In genomic region chr7:77326131-77326530, GRCh38 we compare ENCODE assay signal across 22 cellular contexts.
A peak's percentile ranks its signal among the peaks of the same experiment; 100 is the strongest.
DNase-seq lines count a peak whose midpoint lies in the region; ATAC-seq and TF ChIP-seq lines count a peak whose summit lies in the region.
"Had no signal": no experiment of that assay in that cellular context is flagged by ENCODE, and none has a peak within 500 bp of the region (broad histone marks: within the 10 kb centered on the region; RNA-seq: fewer than 3 reads in every experiment).

No MANE protein-coding gene starts in this region.

- peak overlapping the region; percentile 41 for H3K27ac Mint-ChIP-seq in activated T-helper 1 cell treated with anti-CD3 and anti-CD28 coated beads, Interleukin-12 subunit alpha, Interleukin-12 subunit beta, Interleukin-2, Interleukin-4 antibody, amounts not matched to agents 30 ng/mL and 10 ng/mL and 1 ng/mL, durations not matched to agents 14 hours and 24 hours and 36 hours
- no peak overlapping the region for H3K27ac Mint-ChIP-seq in activated T-helper 2 cell treated with anti-CD3 and anti-CD28 coated beads, Interferon-gamma antibody, Interleukin-2, Interleukin-4, amounts not matched to agents 10 μg/mL and 5 μg/mL and 100 μg/mL, durations not matched to agents 14 hours and 24 hours and 36 hours
- H3K27ac Mint-ChIP-seq: CD4-positive, alpha-beta T cell; WTC11 had no signal

- peak overlapping the region; percentile 43 for H3K4me2 ChIP-seq in SK-N-SH
- no peak overlapping the region for H3K4me2 ChIP-seq in hepatocyte
- H3K4me2 ChIP-seq: KMS-11, smooth muscle cell had no signal

- H3K4me1 ChIP-seq in SK-N-SH (ENCODE audit: control insufficient read depth in 1 of 2, insufficient read depth in 2 of 2, low read depth in 1 of 2, low read length in 1 of 2) (peaks cover 25 to 41% of the 10 kb centered on the region in 2 experiments), hepatocyte (ENCODE audit: insufficient read depth) (peaks cover 16% of the 10 kb centered on the region), tibial artery (peaks cover 0 to 51% (median 31%) of the 10 kb centered on the region in 4 donors)

- POLR2A ChIA-PET in SK-N-SH (lab: Yijun Ruan, JAX) = no interaction called here

- no peaks in the 10 kb centered on the region for H3K27me3 Mint-ChIP-seq in activated T-helper 1 cell treated with anti-CD3 and anti-CD28 coated beads, Interleukin-12 subunit alpha, Interleukin-12 subunit beta, Interleukin-2, Interleukin-4 antibody, amounts not matched to agents 30 ng/mL and 10 ng/mL and 1 ng/mL, durations not matched to agents 14 hours and 24 hours and 36 hours (ENCODE audit: insufficient read depth)
- no peaks in the 10 kb centered on the region for H3K27me3 Mint-ChIP-seq in activated T-helper 2 cell treated with anti-CD3 and anti-CD28 coated beads, Interferon-gamma antibody, Interleukin-2, Interleukin-4, amounts not matched to agents 10 μg/mL and 5 μg/mL and 100 μg/mL, durations not matched to agents 14 hours and 24 hours and 36 hours (ENCODE audit: low read depth)
- H3K27me3 Mint-ChIP-seq: CD4-positive, alpha-beta T cell; effector memory CD8-positive, alpha-beta T cell had no signal

- no peak for TF ChIP-seq EP300 in SK-N-SH (IDR thresholded peaks at IDR 0.05; ENCODE audit: borderline replicate concordance in 1 of 2, low read depth in 1 of 2, low read length in 1 of 2)

- H3K9ac ChIP-seq in SK-N-SH = no peak overlapping the region
- H3K9ac ChIP-seq: KMS-11 had no signal

- H3K4me3 Mint-ChIP-seq in activated T-helper 1 cell treated with anti-CD3 and anti-CD28 coated beads, Interleukin-12 subunit alpha, Interleukin-12 subunit beta, Interleukin-2, Interleukin-4 antibody, amounts not matched to agents 30 ng/mL and 10 ng/mL and 1 ng/mL, durations not matched to agents 14 hours and 24 hours and 36 hours = no peak overlapping the region
- no peak overlapping the region for H3K4me3 Mint-ChIP-seq in activated T-helper 2 cell treated with anti-CD3 and anti-CD28 coated beads, Interferon-gamma antibody, Interleukin-2, Interleukin-4, amounts not matched to agents 10 μg/mL and 5 μg/mL and 100 μg/mL, durations not matched to agents 14 hours and 24 hours and 36 hours (ENCODE audit: low read depth)
- H3K4me3 Mint-ChIP-seq: CD4-positive, alpha-beta T cell; effector memory CD8-positive, alpha-beta T cell; HFFc6; WTC11 had no signal

- DNase-seq in SK-N-SH = no peak
- DNase-seq in activated T-helper 1 cell treated with anti-CD3 and anti-CD28 coated beads, Interleukin-12 subunit alpha, Interleukin-12 subunit beta, Interleukin-2, Interleukin-4 antibody, amounts not matched to agents 30 ng/mL and 10 ng/mL and 1 ng/mL, durations not matched to agents 14 hours and 24 hours and 36 hours (ENCODE audit: low spot score) = no peak
- DNase-seq in hepatocyte (ENCODE audit: low spot score) = no peak
- no peak for DNase-seq in tibial artery
- DNase-seq in activated T-helper 2 cell treated with anti-CD3 and anti-CD28 coated beads, Interferon-gamma antibody, Interleukin-2, Interleukin-4, amounts not matched to agents 10 μg/mL and 5 μg/mL and 100 μg/mL, durations not matched to agents 14 hours and 24 hours and 36 hours (ENCODE audit: low spot score) = no peak
- no peak for DNase-seq in cortex of kidney (lab: John Stamatoyannopoulos, UW)
- DNase-seq in NCI-H446 (lab: John Stamatoyannopoulos, UW) = no peak
- DNase-seq: activated naive CD4-positive, alpha-beta T cell treated with Interleukin-2 at 50 U/mL for 16 hours; CD4-positive, alpha-beta T cell; effector memory CD8-positive, alpha-beta T cell; HFFc6; NCI-H187; NCI-H524 treated with DMSO at 0.1 percent for 48 hours; stomach; T-helper 1 cell had no signal

- no peak overlapping the region for H2AFZ ChIP-seq in SK-N-SH (ENCODE audit: low read depth)
- no peak overlapping the region for H2AFZ ChIP-seq in hepatocyte

- H3K4me1 Mint-ChIP-seq in activated T-helper 1 cell treated with anti-CD3 and anti-CD28 coated beads, Interleukin-12 subunit alpha, Interleukin-12 subunit beta, Interleukin-2, Interleukin-4 antibody, amounts not matched to agents 30 ng/mL and 10 ng/mL and 1 ng/mL, durations not matched to agents 14 hours and 24 hours and 36 hours (ENCODE audit: low read depth) = peaks cover 53% of the 10 kb centered on the region
- peaks cover 35% of the 10 kb centered on the region for H3K4me1 Mint-ChIP-seq in activated T-helper 2 cell treated with anti-CD3 and anti-CD28 coated beads, Interferon-gamma antibody, Interleukin-2, Interleukin-4, amounts not matched to agents 10 μg/mL and 5 μg/mL and 100 μg/mL, durations not matched to agents 14 hours and 24 hours and 36 hours (ENCODE audit: low read depth)

- ATAC-seq in SK-N-SH treated with all-trans-retinoic acid at 6 μM for 48 hours = no peak
- ATAC-seq: effector memory CD8-positive, alpha-beta T cell; WTC11 had no signal

- H3K4me3 ChIP-seq in SK-N-SH (ENCODE audit: low read depth in 2 of 2, low read length in 1 of 2) (no peak overlapping the region), hepatocyte (no peak overlapping the region), tibial artery (no peak overlapping the region)
- H3K4me3 ChIP-seq: cardiac muscle cell, smooth muscle cell, stomach had no signal

- H3K36me3 Mint-ChIP-seq in activated T-helper 1 cell treated with anti-CD3 and anti-CD28 coated beads, Interleukin-12 subunit alpha, Interleukin-12 subunit beta, Interleukin-2, Interleukin-4 antibody, amounts not matched to agents 30 ng/mL and 10 ng/mL and 1 ng/mL, durations not matched to agents 14 hours and 24 hours and 36 hours (ENCODE audit: low read depth) = peaks cover 3% of the 10 kb centered on the region
- H3K36me3 Mint-ChIP-seq in activated T-helper 2 cell treated with anti-CD3 and anti-CD28 coated beads, Interferon-gamma antibody, Interleukin-2, Interleukin-4, amounts not matched to agents 10 μg/mL and 5 μg/mL and 100 μg/mL, durations not matched to agents 14 hours and 24 hours and 36 hours (ENCODE audit: low read depth) = no peaks in the 10 kb centered on the region
- H3K36me3 Mint-ChIP-seq: WTC11 had no signal

- intact Hi-C loops in activated T-helper 1 cell treated with anti-CD3 and anti-CD28 coated beads, Interleukin-12 subunit alpha, Interleukin-12 subunit beta, Interleukin-2, Interleukin-4 antibody, amounts not matched to agents 30 ng/mL and 10 ng/mL and 1 ng/mL, durations not matched to agents 14 hours and 24 hours and 36 hours (cut with micrococcal nuclease) = no loop called here
- intact Hi-C loops in tibial artery (cut with DNase I; ENCODE audit: low total_unique reads) = no loop called here
- intact Hi-C loops in activated T-helper 2 cell treated with anti-CD3 and anti-CD28 coated beads, Interferon-gamma antibody, Interleukin-2, Interleukin-4, amounts not matched to agents 10 μg/mL and 5 μg/mL and 100 μg/mL, durations not matched to agents 14 hours and 24 hours and 36 hours (cut with micrococcal nuclease) = no loop called here

- 82% methylated on average over 3 of the region's 3 CpGs for WGBS in SK-N-SH (ENCODE audit: low lambda C conversion rate)
- WGBS in hepatocyte (ENCODE audit: low lambda C conversion rate, missing lambda C conversion rate) = 80% methylated on average over 3 of the region's 3 CpGs

- H3K36me3 ChIP-seq in SK-N-SH (replicated peaks in 1 of 2; ENCODE audit: control insufficient read depth in 1 of 2, insufficient read depth in 2 of 2, low read length in 1 of 2) (no peaks in the 10 kb centered on the region), hepatocyte (replicated peaks; ENCODE audit: insufficient read depth, low read depth) (no peaks in the 10 kb centered on the region), tibial artery (peaks cover 0 to 3% (median 0%) of the 10 kb centered on the region in 3 donors)
- H3K36me3 ChIP-seq: cardiac muscle cell had no signal

- TF ChIP-seq CTCF in SK-N-SH (IDR thresholded peaks at IDR 0.05) = no peak
- TF ChIP-seq CTCF in hepatocyte (IDR thresholded peaks at IDR 0.05; ENCODE audit: poor library complexity) = no peak
- no peak for TF ChIP-seq CTCF in tibial artery (IDR thresholded peaks at IDR 0.05)

- H3K9me3 ChIP-seq in SK-N-SH (no peaks in the 10 kb centered on the region), hepatocyte (ENCODE audit: low read depth) (no peaks in the 10 kb centered on the region), tibial artery (no peaks in the 10 kb centered on the region)
- H3K9me3 ChIP-seq: neutrophil, stomach had no signal

- H3K27me3 ChIP-seq in SK-N-SH (ENCODE audit: insufficient read depth) (no peaks in the 10 kb centered on the region), hepatocyte (no peaks in the 10 kb centered on the region), tibial artery (no peaks in the 10 kb centered on the region)
- H3K27me3 ChIP-seq: cardiac muscle cell, neutrophil, stomach had no signal

- H3K9me2 ChIP-seq in SK-N-SH (no peaks in the 10 kb centered on the region), hepatocyte (replicated peaks; ENCODE audit: insufficient read depth) (no peaks in the 10 kb centered on the region)

- H3F3A ChIP-seq in SK-N-SH (replicated peaks; ENCODE audit: insufficient read depth) = no peaks in the 10 kb centered on the region

- H3K79me2 ChIP-seq in SK-N-SH (ENCODE audit: insufficient read depth) (no peaks in the 10 kb centered on the region), hepatocyte (no peaks in the 10 kb centered on the region)

- TF ChIP-seq RAD21 in SK-N-SH (IDR thresholded peaks at IDR 0.05; ENCODE audit: low read length) = no peak

- no peaks in the 10 kb centered on the region for H3K9me3 Mint-ChIP-seq in activated T-helper 1 cell treated with anti-CD3 and anti-CD28 coated beads, Interleukin-12 subunit alpha, Interleukin-12 subunit beta, Interleukin-2, Interleukin-4 antibody, amounts not matched to agents 30 ng/mL and 10 ng/mL and 1 ng/mL, durations not matched to agents 14 hours and 24 hours and 36 hours
- no peaks in the 10 kb centered on the region for H3K9me3 Mint-ChIP-seq in activated T-helper 2 cell treated with anti-CD3 and anti-CD28 coated beads, Interferon-gamma antibody, Interleukin-2, Interleukin-4, amounts not matched to agents 10 μg/mL and 5 μg/mL and 100 μg/mL, durations not matched to agents 14 hours and 24 hours and 36 hours
- H3K9me3 Mint-ChIP-seq: CD4-positive, alpha-beta T cell; effector memory CD8-positive, alpha-beta T cell; HFFc6; WTC11 had no signal

- H3K27ac ChIP-seq in SK-N-SH (ENCODE audit: low read depth in 2 of 2, low read length in 1 of 2) (no peak overlapping the region), hepatocyte (peak overlapping the region; percentile 27), tibial artery (peak overlapping the region; percentile 66 to 71)
- H3K27ac ChIP-seq: cardiac muscle cell, KMS-11, neutrophil, RWPE1 had no signal

- H4K20me1 ChIP-seq in SK-N-SH (ENCODE audit: insufficient read depth) (no peaks in the 10 kb centered on the region), hepatocyte (ENCODE audit: insufficient read depth, poor library complexity, severe bottlenecking) (no peaks in the 10 kb centered on the region)

- CTCF ChIA-PET in SK-N-SH (lab: Yijun Ruan, JAX) = interaction anchor here (1.4 to 1.5 kb wide), 2 partner anchors 79 to 326 kb away, joined by 3 to 6 read pairs; no protein-coding TSS in a partner anchor

TF ChIP-seq in SK-N-SH, 30 proteins besides CTCF, POLR2A, EP300 and RAD21 (continues in another document):
- TF ChIP-seq SIN3A (IDR thresholded peaks at IDR 0.05; ENCODE audit: borderline replicate concordance, low read depth, low read length) (no peak), FOSL2 (IDR thresholded peaks at IDR 0.05; ENCODE audit: borderline replicate concordance, low read depth) (no peak)

TF ChIP-seq in SK-N-SH treated with all-trans-retinoic acid at 6 μM for 48 hours, 23 proteins besides CTCF, POLR2A, EP300 and RAD21 (continues in another document):
- TF ChIP-seq SNAI2 (CRISPR knock-in tag; IDR thresholded peaks at IDR 0.05) (no peak), TCF4 (CRISPR knock-in tag; IDR thresholded peaks at IDR 0.05; ENCODE audit: borderline replicate concordance) (no peak)

Comparison
In these comparisons a context has a peak if more than half of its experiments do, and no peak if none do; other contexts are left out.
1. H3K27ac ChIP-seq: peak in hepatocyte (single experiment) and tibial artery (2 of 2); none in SK-N-SH (0 of 2).